ENCODE assay signal across 13 cellular contexts in genomic region chr7:7221602-7222038, GRCh38. TPM values are rescaled to one million over a fixed set of nuclear protein-coding genes. Genes with fewer than 3 reads are reported as not detected.
DNase-seq lines count a peak whose midpoint lies in the region; ATAC-seq, FAIRE-seq and TF ChIP-seq lines count a peak whose summit lies in the region.
"Had no signal": no experiment of that assay in that cellular context is flagged by ENCODE, and none has a peak within 500 bp of the region (broad histone marks: within the 10 kb centered on the region; RNA-seq: fewer than 3 reads in every experiment).

No MANE protein-coding gene starts in this region.

- no peak overlapping the region for H4K8ac ChIP-seq in H9 (replicated peaks; ENCODE audit: insufficient read length, low read depth, low read length)

- no peak overlapping the region for H3K23ac ChIP-seq in H9 (ENCODE audit: insufficient read length, low read depth, low read length)

- no peak overlapping the region for H4K91ac ChIP-seq in H9 (ENCODE audit: insufficient read length, low read depth, low read length)

- no peaks in the 10 kb centered on the region for H4K20me1 ChIP-seq in H9 (ENCODE audit: control insufficient read depth, insufficient read depth, insufficient read length)
- peaks cover 6% of the 10 kb centered on the region for H4K20me1 ChIP-seq in astrocyte (ENCODE audit: insufficient read depth, low read length)

- H3K4ac ChIP-seq in H9 (ENCODE audit: low read depth, low read length): no peak overlapping the region

- TF ChIP-seq RAD21 in A549 (conservative IDR thresholded peaks at IDR 0.05 in 1 of 2, IDR thresholded peaks at IDR 0.05 in 1 of 2): no peak

- H2BK120ac ChIP-seq in H9 (ENCODE audit: low read depth, low read length, poor library complexity, severe bottlenecking): no peak overlapping the region

- TF ChIP-seq CTCF in A549 (IDR thresholded peaks at IDR 0.05) (no peak), H9 (conservative IDR thresholded peaks at IDR 0.05) (no peak), astrocyte (IDR thresholded peaks at IDR 0.05; ENCODE audit: insufficient read depth, low read depth, low read length) (no peak)

- no peak overlapping the region for H2BK12ac ChIP-seq in H9 (ENCODE audit: insufficient read length, low read depth, low read length)

- H3K9me3 ChIP-seq in A549: no peaks in the 10 kb centered on the region
- no peaks in the 10 kb centered on the region for H3K9me3 ChIP-seq in H9 (ENCODE audit: control insufficient read depth, low read depth, low read length)
- H3K9me3 ChIP-seq in astrocyte (ENCODE audit: insufficient read depth, low read depth, low read length): no peaks in the 10 kb centered on the region
- no peaks in the 10 kb centered on the region for H3K9me3 ChIP-seq in iPS-18a (ENCODE audit: control insufficient read depth, low read depth, low read length)

- peak; percentile 69 to 81 for ATAC-seq in A549

- no peak overlapping the region for H3K9ac ChIP-seq in H9 (ENCODE audit: extremely low read depth, insufficient read length, low read length)
- H3K9ac ChIP-seq in astrocyte (ENCODE audit: low read length): no peak overlapping the region
- H3K9ac ChIP-seq in iPS-18a (ENCODE audit: low read length): no peak overlapping the region

- 29% methylated on average over 2 of the region's 2 CpGs for WGBS in A549 (ENCODE audit: missing lambda C conversion rate)
- no CpG with 5 or more reads among the region's 2 CpGs for WGBS in H9 (ENCODE audit: extremely low coverage, insufficient read length, low lambda C conversion rate)

- H3K27me3 ChIP-seq in H9 (ENCODE audit: insufficient read depth, low read length) (no peaks in the 10 kb centered on the region), astrocyte (ENCODE audit: insufficient read depth, low read length) (no peaks in the 10 kb centered on the region), iPS-18a (ENCODE audit: control insufficient read depth, insufficient read depth, low read length) (no peaks in the 10 kb centered on the region)

- no peak overlapping the region for H3K18ac ChIP-seq in H9 (ENCODE audit: insufficient read length, low read depth, low read length)

- no peak overlapping the region for H3T11ph ChIP-seq in H9 (ENCODE audit: low read length)

- H3K27ac ChIP-seq in A549 (peak overlapping the region; percentile 0 to 1; a peak in 1 of 6 replicates), H9 (ENCODE audit: insufficient read length, low read depth, low read length) (peak overlapping the region; percentile 9), astrocyte (ENCODE audit: low read depth, low read length) (peak overlapping the region; percentile 17), iPS-18a (ENCODE audit: low read length) (peak overlapping the region; percentile 24)

- H3K4me3 ChIP-seq in A549: no peak overlapping the region
- no peak overlapping the region for H3K4me3 ChIP-seq in astrocyte (ENCODE audit: insufficient read depth, low read depth, low read length)
- H3K4me3 ChIP-seq in iPS-18a (ENCODE audit: low read length): no peak overlapping the region

- H3K9me3 Mint-ChIP-seq in H9: peaks cover 0 to 4% of the 10 kb centered on the region in 2 experiments; a peak in 2 of 5 replicates
- H3K9me3 Mint-ChIP-seq in astrocyte (ENCODE audit: unreplicated experiment): no peaks in the 10 kb centered on the region

- H2BK20ac ChIP-seq in H9 (ENCODE audit: low read depth, low read length, poor library complexity, severe bottlenecking): no peak overlapping the region

- H3K27ac Mint-ChIP-seq in H9 (peak overlapping the region in 2 of 3 experiments; percentile 2 to 90; a peak in 3 of 7 replicates), astrocyte (ENCODE audit: unreplicated experiment) (peak overlapping the region; percentile 98)

- no peak overlapping the region for H3K14ac ChIP-seq in H9 (ENCODE audit: insufficient read depth, low read length)

- peaks cover 17 to 20% of the 10 kb centered on the region in 2 experiments for H3K4me1 Mint-ChIP-seq in H9
- peaks cover 17% of the 10 kb centered on the region for H3K4me1 Mint-ChIP-seq in astrocyte (ENCODE audit: low read depth, unreplicated experiment)

- no peak overlapping the region for H2BK15ac ChIP-seq in H9 (ENCODE audit: low read depth, low read length)

- no peak overlapping the region for H2AFZ ChIP-seq in H9 (ENCODE audit: low read length)
- no peak overlapping the region for H2AFZ ChIP-seq in astrocyte (ENCODE audit: low read depth, low read length)

- FAIRE-seq in A549 (lab: Jason Lieb, UNC) (no peak), astrocyte (lab: Jason Lieb, UNC) (no peak)

- H3K79me2 ChIP-seq in H9 (ENCODE audit: insufficient read depth, low read length): peaks cover 11% of the 10 kb centered on the region; the same call in 1 of the 2 replicates
- H3K79me2 ChIP-seq in astrocyte (ENCODE audit: insufficient read depth, low read length): peaks cover 42% of the 10 kb centered on the region

- H3K27me3 Mint-ChIP-seq in H9 (ENCODE audit: low read depth) (no peaks in the 10 kb centered on the region), astrocyte (ENCODE audit: low read depth, unreplicated experiment) (no peaks in the 10 kb centered on the region)

- no peak overlapping the region for H2AK5ac ChIP-seq in H9 (ENCODE audit: insufficient read length, low read length)

- H3K4me2 ChIP-seq in A549: peak overlapping the region; percentile 39
- H3K4me2 ChIP-seq in H9 (ENCODE audit: insufficient read depth, insufficient read length, low read length): no peak overlapping the region
- peak overlapping the region; percentile 50 for H3K4me2 ChIP-seq in astrocyte (ENCODE audit: low read length)

- H3K36me3 Mint-ChIP-seq in H9 (ENCODE audit: insufficient read depth in 1 of 3, low read depth in 3 of 3) (peaks cover 38 to 53% (median 42%) of the 10 kb centered on the region in 3 experiments), astrocyte (ENCODE audit: low read depth, unreplicated experiment) (peaks cover 4% of the 10 kb centered on the region)

- DNase-seq in A549 (ENCODE audit: low read depth in 1 of 2, low spot score in 1 of 2) (peak; percentile 13 to 56), H9 (no peak), astrocyte (ENCODE audit: low read depth) (peak; percentile 71), DMS153 treated with DMSO at 0.1 percent for 48 hours (lab: John Stamatoyannopoulos, UW; ENCODE audit: unreplicated experiment) (no peak), NCI-H1930 (lab: John Stamatoyannopoulos, UW) (no peak), SKM-1 (lab: John Stamatoyannopoulos, UW; ENCODE audit: unreplicated experiment) (no peak), nucleus accumbens (lab: John Stamatoyannopoulos, UW) (no peak)
- DNase-seq: activated T-cell treated with anti-CD3 and anti-CD28 coated beads for 4 hours, foreskin melanocyte, NCI-H1417 treated with DMSO at 0.1 percent for 48 hours, occipital lobe, SHP77 treated with DMSO at 0.1 percent for 48 hours had no signal

- CTCF ChIA-PET in A549 (lab: Yijun Ruan, JAX): interaction anchor here (1.0 to 1.4 kb wide), 3 partner anchors 10 to 116 kb away, joined by 3 to 4 read pairs (median 3); no protein-coding TSS in a partner anchor

- H3K23me2 ChIP-seq in H9 (ENCODE audit: insufficient read length, low read depth, low read length, poor library complexity, severe bottlenecking): no peaks in the 10 kb centered on the region

- H3K36me3 ChIP-seq in astrocyte (ENCODE audit: insufficient read depth, low read length) (no peaks in the 10 kb centered on the region), iPS-18a (ENCODE audit: control insufficient read depth, low read depth, low read length) (peaks cover 16% of the 10 kb centered on the region)

- H3K56ac ChIP-seq in H9 (ENCODE audit: insufficient read length, low read depth, low read length): no peak overlapping the region

- POLR2A ChIA-PET in A549 (lab: Yijun Ruan, JAX): no interaction called here

- TF ChIP-seq POLR2A in A549 (IDR thresholded peaks at IDR 0.05; ENCODE audit: low read length): no peak

- no peak overlapping the region for H3K4me3 Mint-ChIP-seq in H9
- no peak overlapping the region for H3K4me3 Mint-ChIP-seq in astrocyte (ENCODE audit: unreplicated experiment)

- H4K5ac ChIP-seq in H9 (ENCODE audit: insufficient read length, low read depth, low read length): no peak overlapping the region

- TF ChIP-seq EP300 in A549 (IDR thresholded peaks at IDR 0.05): no peak

- H3K79me1 ChIP-seq in H9 (ENCODE audit: insufficient read depth, low read depth, low read length, poor library complexity, severe bottlenecking): peaks cover 4% of the 10 kb centered on the region

- no peak overlapping the region for H2BK5ac ChIP-seq in H9 (ENCODE audit: insufficient read length, low read length)

- H3K4me1 ChIP-seq in A549 (peaks cover 16% of the 10 kb centered on the region), H9 (ENCODE audit: insufficient read depth, low read length) (no peaks in the 10 kb centered on the region; the same call in 1 of the 2 replicates), astrocyte (ENCODE audit: insufficient read depth, low read length) (peaks cover 8% of the 10 kb centered on the region), iPS-18a (ENCODE audit: control insufficient read depth, low read depth, low read length) (peaks cover 8% of the 10 kb centered on the region)

TF ChIP-seq in A549, 52 proteins besides CTCF, POLR2A, EP300 and RAD21 (continues in another document):
- TF ChIP-seq CHD2 (IDR thresholded peaks at IDR 0.05; ENCODE audit: low read length, partially characterized antibody) (no peak), CHD4 (IDR thresholded peaks at IDR 0.05; ENCODE audit: borderline replicate concordance) (no peak), RFX5 (IDR thresholded peaks at IDR 0.05) (no peak), MAX (IDR thresholded peaks at IDR 0.05) (peak; percentile 30; the same call in 1 of the 2 replicates), RNF2 (IDR thresholded peaks at IDR 0.05; ENCODE audit: borderline replicate concordance, low read depth) (no peak), FOSL2 (IDR thresholded peaks at IDR 0.05) (no peak), FOSL2 (CRISPR knock-in tag; IDR thresholded peaks at IDR 0.05) (0 out of 2 replicates have a peak, but pooled peaks have one; percentile 15), TP53 (CRISPR knock-in tag; IDR thresholded peaks at IDR 0.05) (no peak), JUNB (IDR thresholded peaks at IDR 0.05) (no peak)

RNA-seq across cellular contexts. Expression of gene C1GALT1, which starts 39.3 kb away (rescaled TPM):
- polyA plus RNA-seq in A549 (2011; rRNA removed) (37.7 and 50.1 TPM in 2 replicates), A549 (2017; fragmentation: RNase III; extraction: RNeasy Plus Mini Kit Qiagen cat#74134 plus additional on column Dnase treatment) (24.1 to 25.1 TPM (median 24.6 TPM) in 3 replicates)
- polyA plus RNA-seq in A549 (2012; cell fraction: cytosol; rRNA removed): 11.0 and 11.2 TPM in 2 replicates
- 7.5 and 9.6 TPM in 2 replicates for polyA plus RNA-seq in A549 (2012; cell fraction: nucleus; rRNA removed)
- 5.9 and 6.3 TPM in 2 replicates for polyA minus RNA-seq in A549 (2011; rRNA and poly(A)+ RNA removed)
- total RNA-seq in H9 (2021) (81.5 and 88.2 TPM in 2 replicates), astrocyte (38.6 and 40.0 TPM in 2 replicates)

Comparison
In these comparisons a context has a peak if more than half of its experiments do, and no peak if none do; other contexts are left out.
1. DNase-seq: peak in A549 (2 of 2) and astrocyte (single experiment); none in H9 (single experiment), DMS153 treated with DMSO at 0.1 percent for 48 hours (single experiment), NCI-H1930 (0 of 2), SKM-1 (single experiment) and nucleus accumbens (0 of 56).
2. Peak in every context shown above with its lines, with median percentiles within 50 percentile points of each other: H3K27ac ChIP-seq.